27 cellular contexts compared by ENCODE assay signal in genomic region chr3:80618295-80619256, GRCh38.
"Had no signal": no experiment of that assay in that cellular context is flagged by ENCODE, and none has a peak within 500 bp of the region (broad histone marks: within the 10 kb centered on the region; RNA-seq: fewer than 3 reads in every experiment).

No MANE protein-coding gene starts in this region.

- H3K36me3 Mint-ChIP-seq: activated naive CD8-positive, alpha-beta T cell treated with anti-CD3 and anti-CD28 coated beads for 36 hours; immature natural killer cell; natural killer cell treated with Interleukin-12 subunit alpha and Interleukin-12 subunit beta and Interleukin-15 and Interleukin-18, amount 100 ng/mL, for 72 hours had no signal

- H3K4me3 ChIP-seq: adrenal gland, body of pancreas, cardiac muscle cell, coronary artery, dorsolateral prefrontal cortex, gastrocnemius medialis, left lung, lung, right atrium auricular region, spleen, tibial nerve had no signal

- H3K4me3 Mint-ChIP-seq: activated B cell treated with CpG ODN at 0.5 μM for 24 hours; activated naive CD4-positive, alpha-beta T cell treated with anti-CD3 and anti-CD28 coated beads for 36 hours; activated naive CD8-positive, alpha-beta T cell treated with anti-CD3 and anti-CD28 coated beads for 36 hours; immature natural killer cell; natural killer cell treated with Interleukin-12 subunit alpha and Interleukin-12 subunit beta and Interleukin-15 and Interleukin-18, amount 100 ng/mL, for 72 hours had no signal

- DNase-seq: activated B cell treated with CpG ODN at 0.5 μM for 24 hours; activated CD4-positive, alpha-beta T cell treated with anti-CD3 and anti-CD28 coated beads for 4 hours; activated CD4-positive, alpha-beta T cell treated with anti-CD3 and anti-CD28 coated beads, Interleukin-2, amount 50 U/mL, for 4 hours; activated effector memory CD4-positive, alpha-beta T cell treated with anti-CD3 and anti-CD28 coated beads, Interleukin-2, amount 50 U/mL, for 16 hours; activated naive CD4-positive, alpha-beta T cell treated with anti-CD3 and anti-CD28 coated beads for 36 hours; activated naive CD8-positive, alpha-beta T cell treated with anti-CD3 and anti-CD28 coated beads for 36 hours; adrenal gland; aorta; body of pancreas; dorsolateral prefrontal cortex; effector memory CD4-positive, alpha-beta T cell; erythroblast; gastrocnemius medialis; glutamatergic neuron; hippocampal formation; immature natural killer cell; left lung; mesendoderm; spleen; stimulated activated naive CD4-positive, alpha-beta T cell; T-helper 2 cell had no signal

- H3K4me1 ChIP-seq: adrenal gland, body of pancreas, gastrocnemius medialis, left lung, right atrium auricular region, spleen, tibial nerve had no signal

- H3K9me3 ChIP-seq: adrenal gland, body of pancreas, gastrocnemius medialis, left lung, right atrium auricular region had no signal

- H3K27ac ChIP-seq: adrenal gland, body of pancreas, cardiac muscle cell, coronary artery, dorsolateral prefrontal cortex, gastrocnemius medialis, left lung, right atrium auricular region, spleen, tibial nerve had no signal

- H3K4me1 Mint-ChIP-seq: activated B cell treated with CpG ODN at 0.5 μM for 24 hours; activated naive CD8-positive, alpha-beta T cell treated with anti-CD3 and anti-CD28 coated beads for 36 hours; immature natural killer cell had no signal

- ATAC-seq: body of pancreas; gastrocnemius medialis; left lung; natural killer cell treated with Interleukin-12 subunit alpha and Interleukin-12 subunit beta and Interleukin-15 and Interleukin-18, amount 100 ng/mL, for 72 hours had no signal

- H3K36me3 ChIP-seq: adrenal gland, cardiac muscle cell, gastrocnemius medialis, left lung, right atrium auricular region, spleen, tibial nerve had no signal

- H3K27me3 Mint-ChIP-seq: activated B cell treated with CpG ODN at 0.5 μM for 24 hours; activated naive CD8-positive, alpha-beta T cell treated with anti-CD3 and anti-CD28 coated beads for 36 hours; natural killer cell treated with Interleukin-12 subunit alpha and Interleukin-12 subunit beta and Interleukin-15 and Interleukin-18, amount 100 ng/mL, for 72 hours had no signal

- H3K27ac Mint-ChIP-seq: activated B cell treated with CpG ODN at 0.5 μM for 24 hours; activated naive CD4-positive, alpha-beta T cell treated with anti-CD3 and anti-CD28 coated beads for 36 hours; activated naive CD8-positive, alpha-beta T cell treated with anti-CD3 and anti-CD28 coated beads for 36 hours; immature natural killer cell; natural killer cell treated with Interleukin-12 subunit alpha and Interleukin-12 subunit beta and Interleukin-15 and Interleukin-18, amount 100 ng/mL, for 72 hours had no signal
